ENCODE assay signal across 15 cellular contexts in genomic region chr10:133648872-133649455, GRCh38. TPM values are rescaled to one million over a fixed set of nuclear protein-coding genes. Genes with fewer than 3 reads are reported as not detected.
"Had no signal": no experiment of that assay in that cellular context is flagged by ENCODE, and none has a peak within 500 bp of the region (broad histone marks: within the 10 kb centered on the region; RNA-seq: fewer than 3 reads in every experiment).

No MANE protein-coding gene starts in this region.

RNA-seq across cellular contexts. Expression of gene FRG2B, which starts 22.4 kb away (rescaled TPM):
- total RNA-seq: activated CD4-positive, alpha-beta T cell treated with anti-CD3 and anti-CD28 coated beads, Interleukin-2, amount 10 ng/mL, durations not matched to agents 7 days and 5 days; activated CD8-positive, alpha-beta memory T cell treated with anti-CD3 and anti-CD28 coated beads for 36 hours; aorta; fibroblast of lung; foreskin keratinocyte; glomerular endothelial cell; hepatocyte; lower leg skin; mucosa of gallbladder; right lobe of liver; thoracic aorta; upper lobe of left lung had no signal
- polyA plus RNA-seq: adipose tissue, aorta, fibroblast of lung, foreskin keratinocyte, hepatocyte, immature natural killer cell, neural cell had no signal
